In the genomic region with DNA sequence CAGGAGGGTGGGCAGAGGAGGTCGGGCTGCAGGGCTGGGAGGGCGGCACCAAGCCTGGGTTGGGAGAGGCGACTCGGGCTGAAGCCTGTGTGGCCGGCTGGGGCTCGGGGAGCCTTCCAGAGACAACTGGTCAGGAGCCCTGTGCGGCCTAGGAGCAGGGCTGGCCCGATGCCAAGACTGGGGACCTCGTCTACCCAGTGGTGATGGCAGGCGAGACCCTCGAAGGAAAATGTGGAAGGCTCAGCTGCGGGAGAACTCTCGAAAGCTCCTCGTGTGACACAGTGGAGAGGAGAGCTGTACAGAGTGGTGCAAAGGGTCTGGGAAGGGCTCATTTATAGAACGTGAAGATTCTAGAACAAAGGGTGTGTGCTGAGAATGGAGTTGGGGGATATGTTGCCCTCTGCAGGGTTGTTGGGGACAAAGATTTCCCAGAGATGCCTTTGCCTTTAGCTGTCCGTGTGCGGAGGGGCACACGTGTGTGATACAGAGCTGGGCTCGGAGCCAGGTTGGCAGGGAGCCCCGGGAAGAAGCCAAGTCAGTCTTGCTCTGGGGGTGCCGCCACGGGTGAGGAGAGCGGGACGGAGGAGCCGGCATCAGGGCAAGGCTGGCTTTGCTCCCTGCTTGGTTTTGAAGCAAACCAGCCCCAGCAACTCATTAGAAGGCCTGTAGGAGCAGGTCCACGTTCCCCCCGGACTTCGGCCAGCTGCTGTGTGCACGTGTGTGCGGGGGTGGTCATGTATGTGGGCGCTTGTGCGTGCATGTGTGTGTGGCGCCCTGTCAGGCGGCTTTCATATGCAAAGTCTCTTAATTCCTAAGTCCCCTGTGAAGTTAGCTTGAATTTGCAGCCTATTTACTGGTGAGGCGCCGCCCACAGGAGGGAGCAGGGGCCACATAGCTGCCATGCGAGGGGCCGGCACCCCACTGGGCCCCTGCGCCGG, we compare ENCODE assay signal across 9 cellular contexts.
DNase-seq lines count a peak whose midpoint lies in the region; ATAC-seq and TF ChIP-seq lines count a peak whose summit lies in the region.
"Had no signal": no experiment of that assay in that cellular context is flagged by ENCODE, and none has a peak within 500 bp of the region (broad histone marks: within the 10 kb centered on the region; RNA-seq: fewer than 3 reads in every experiment).

No MANE protein-coding gene starts in this region.

- peaks cover 0 to 48% of the 10 kb centered on the region in 2 experiments; a peak in 2 of 3 replicates for H3K36me3 ChIP-seq in HEK293 (ENCODE audit: control insufficient read depth in 2 of 2, insufficient read depth in 1 of 2, low read length in 2 of 2)

- POLR2A ChIA-PET in HEK293 (lab: Yijun Ruan, JAX), result no interaction called here

- peaks cover 3% of the 10 kb centered on the region; the same call in 1 of the 2 replicates for H3K4me1 ChIP-seq in HEK293 (ENCODE audit: control insufficient read depth, insufficient read depth, low read length)

- H3K27ac ChIP-seq in HEK293 (ENCODE audit: extremely low read depth, low read depth, low read length), result no peak overlapping the region

- H3K27me3 Mint-ChIP-seq in immature natural killer cell (ENCODE audit: low read depth in 3 of 3), result peaks cover 1 to 2% (median 2%) of the 10 kb centered on the region in 3 donors
- H3K27me3 Mint-ChIP-seq: naive B cell had no signal

- peak; percentile 87 for DNase-seq in fibroblast of the conjunctiva (ENCODE audit: low read depth)
- peak; percentile 60 for DNase-seq in pons (ENCODE audit: low spot score)
- no peak for DNase-seq in immature natural killer cell
- DNase-seq in NCI-H2227 (lab: John Stamatoyannopoulos, UW; ENCODE audit: unreplicated experiment), result no peak
- DNase-seq: naive B cell had no signal

- ATAC-seq in SK-N-SH treated with all-trans-retinoic acid at 6 μM for 48 hours (peak; percentile 81), GM19328 (IDR thresholded peaks at IDR 0.05; ENCODE audit: unreplicated experiment) (no peak), HG02870 (IDR thresholded peaks at IDR 0.05; ENCODE audit: unreplicated experiment) (no peak)

- H3K36me3 Mint-ChIP-seq in immature natural killer cell, result peaks cover 4 to 27% (median 18%) of the 10 kb centered on the region in 3 donors

- H3K4me3 Mint-ChIP-seq in immature natural killer cell, result no peak overlapping the region

- no peak for TF ChIP-seq CTCF in HEK293 (tag by site-specific recombination; IDR thresholded peaks at IDR 0.05)

- H3K4me3 ChIP-seq in HEK293 (ENCODE audit: low read depth, low read length), result no peak overlapping the region

- H3K9me3 ChIP-seq in HEK293 (ENCODE audit: control insufficient read depth, insufficient read depth, low read depth, low read length), result no peaks in the 10 kb centered on the region

- no peaks in the 10 kb centered on the region for H3K9me3 Mint-ChIP-seq in immature natural killer cell

- peaks cover 15 to 30% of the 10 kb centered on the region in 2 donors for H3K4me1 Mint-ChIP-seq in immature natural killer cell

- H3K27ac Mint-ChIP-seq in immature natural killer cell, result no peak overlapping the region

- CTCF ChIA-PET in HEK293 (lab: Yijun Ruan, JAX), result interaction anchor here (0.6 to 1.1 kb wide), 2 partner anchors 27 to 39 kb away, joined by 3 read pairs; no protein-coding TSS in a partner anchor

TF ChIP-seq in HEK293, 187 proteins besides CTCF, POLR2A, EP300 and RAD21 (continues in another document):
- TF ChIP-seq GLI4 (tag by site-specific recombination; IDR thresholded peaks at IDR 0.05) (no peak), MEIS1 (CRISPR knock-in tag; IDR thresholded peaks at IDR 0.05; ENCODE audit: borderline replicate concordance) (no peak), PRDM10 (tag by site-specific recombination; IDR thresholded peaks at IDR 0.05) (peak; percentile 69), ZNF302 (tag by site-specific recombination; IDR thresholded peaks at IDR 0.05; ENCODE audit: low read depth) (no peak), GLIS2 (tag by site-specific recombination; IDR thresholded peaks at IDR 0.05) (no peak), ZNF555 (tag by site-specific recombination; conservative IDR thresholded peaks at IDR 0.05) (no peak)
- TF ChIP-seq, protein P1, sequence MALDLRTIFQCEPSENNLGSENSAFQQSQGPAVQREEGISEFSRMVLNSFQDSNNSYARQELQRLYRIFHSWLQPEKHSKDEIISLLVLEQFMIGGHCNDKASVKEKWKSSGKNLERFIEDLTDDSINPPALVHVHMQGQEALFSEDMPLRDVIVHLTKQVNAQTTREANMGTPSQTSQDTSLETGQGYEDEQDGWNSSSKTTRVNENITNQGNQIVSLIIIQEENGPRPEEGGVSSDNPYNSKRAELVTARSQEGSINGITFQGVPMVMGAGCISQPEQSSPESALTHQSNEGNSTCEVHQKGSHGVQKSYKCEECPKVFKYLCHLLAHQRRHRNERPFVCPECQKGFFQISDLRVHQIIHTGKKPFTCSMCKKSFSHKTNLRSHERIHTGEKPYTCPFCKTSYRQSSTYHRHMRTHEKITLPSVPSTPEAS (tag by site-specific recombination; IDR thresholded peaks at IDR 0.05), result no peak

TF ChIP-seq in SK-N-SH treated with all-trans-retinoic acid at 6 μM for 48 hours, 23 proteins besides CTCF, POLR2A, EP300 and RAD21:
- no peak for TF ChIP-seq GLIS3 (CRISPR knock-in tag; IDR thresholded peaks at IDR 0.05)
- TF ChIP-seq, protein P2, sequence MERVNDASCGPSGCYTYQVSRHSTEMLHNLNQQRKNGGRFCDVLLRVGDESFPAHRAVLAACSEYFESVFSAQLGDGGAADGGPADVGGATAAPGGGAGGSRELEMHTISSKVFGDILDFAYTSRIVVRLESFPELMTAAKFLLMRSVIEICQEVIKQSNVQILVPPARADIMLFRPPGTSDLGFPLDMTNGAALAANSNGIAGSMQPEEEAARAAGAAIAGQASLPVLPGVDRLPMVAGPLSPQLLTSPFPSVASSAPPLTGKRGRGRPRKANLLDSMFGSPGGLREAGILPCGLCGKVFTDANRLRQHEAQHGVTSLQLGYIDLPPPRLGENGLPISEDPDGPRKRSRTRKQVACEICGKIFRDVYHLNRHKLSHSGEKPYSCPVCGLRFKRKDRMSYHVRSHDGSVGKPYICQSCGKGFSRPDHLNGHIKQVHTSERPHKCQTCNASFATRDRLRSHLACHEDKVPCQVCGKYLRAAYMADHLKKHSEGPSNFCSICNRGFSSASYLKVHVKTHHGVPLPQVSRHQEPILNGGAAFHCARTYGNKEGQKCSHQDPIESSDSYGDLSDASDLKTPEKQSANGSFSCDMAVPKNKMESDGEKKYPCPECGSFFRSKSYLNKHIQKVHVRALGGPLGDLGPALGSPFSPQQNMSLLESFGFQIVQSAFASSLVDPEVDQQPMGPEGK (CRISPR knock-in tag; IDR thresholded peaks at IDR 0.05; ENCODE audit: borderline replicate concordance), result 0 out of 2 replicates have a peak, but pooled peaks have one; percentile 32
- no peak for TF ChIP-seq ARNTL (CRISPR knock-in tag; IDR thresholded peaks at IDR 0.05; ENCODE audit: borderline replicate concordance, low read depth)
- no peak for TF ChIP-seq TOX (CRISPR knock-in tag; IDR thresholded peaks at IDR 0.05; ENCODE audit: borderline replicate concordance)
- TF ChIP-seq, protein P3, sequence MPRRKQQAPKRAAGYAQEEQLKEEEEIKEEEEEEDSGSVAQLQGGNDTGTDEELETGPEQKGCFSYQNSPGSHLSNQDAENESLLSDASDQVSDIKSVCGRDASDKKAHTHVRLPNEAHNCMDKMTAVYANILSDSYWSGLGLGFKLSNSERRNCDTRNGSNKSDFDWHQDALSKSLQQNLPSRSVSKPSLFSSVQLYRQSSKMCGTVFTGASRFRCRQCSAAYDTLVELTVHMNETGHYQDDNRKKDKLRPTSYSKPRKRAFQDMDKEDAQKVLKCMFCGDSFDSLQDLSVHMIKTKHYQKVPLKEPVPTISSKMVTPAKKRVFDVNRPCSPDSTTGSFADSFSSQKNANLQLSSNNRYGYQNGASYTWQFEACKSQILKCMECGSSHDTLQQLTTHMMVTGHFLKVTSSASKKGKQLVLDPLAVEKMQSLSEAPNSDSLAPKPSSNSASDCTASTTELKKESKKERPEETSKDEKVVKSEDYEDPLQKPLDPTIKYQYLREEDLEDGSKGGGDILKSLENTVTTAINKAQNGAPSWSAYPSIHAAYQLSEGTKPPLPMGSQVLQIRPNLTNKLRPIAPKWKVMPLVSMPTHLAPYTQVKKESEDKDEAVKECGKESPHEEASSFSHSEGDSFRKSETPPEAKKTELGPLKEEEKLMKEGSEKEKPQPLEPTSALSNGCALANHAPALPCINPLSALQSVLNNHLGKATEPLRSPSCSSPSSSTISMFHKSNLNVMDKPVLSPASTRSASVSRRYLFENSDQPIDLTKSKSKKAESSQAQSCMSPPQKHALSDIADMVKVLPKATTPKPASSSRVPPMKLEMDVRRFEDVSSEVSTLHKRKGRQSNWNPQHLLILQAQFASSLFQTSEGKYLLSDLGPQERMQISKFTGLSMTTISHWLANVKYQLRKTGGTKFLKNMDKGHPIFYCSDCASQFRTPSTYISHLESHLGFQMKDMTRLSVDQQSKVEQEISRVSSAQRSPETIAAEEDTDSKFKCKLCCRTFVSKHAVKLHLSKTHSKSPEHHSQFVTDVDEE (CRISPR knock-in tag; IDR thresholded peaks at IDR 0.05), result peak; percentile 58; the same call in 1 of the 2 replicates

Comparison
In these comparisons a context has a peak if more than half of its experiments do, and no peak if none do; other contexts are left out.
1. DNase-seq: peak in fibroblast of the conjunctiva (single experiment) and pons (single experiment); none in immature natural killer cell (0 of 3) and NCI-H2227 (single experiment).